16 cellular contexts compared by ENCODE assay signal in genomic region chr10:110421512-110422138, GRCh38.
DNase-seq lines count a peak whose midpoint lies in the region; ATAC-seq and TF ChIP-seq lines count a peak whose summit lies in the region.
"Had no signal": no experiment of that assay in that cellular context is flagged by ENCODE, and none has a peak within 500 bp of the region (broad histone marks: within the 10 kb centered on the region; RNA-seq: fewer than 3 reads in every experiment).

No MANE protein-coding gene starts in this region.

- no peak for ATAC-seq in activated CD8-positive, alpha-beta memory T cell treated with anti-CD3 and anti-CD28 coated beads, Interleukin-2, amount 10 ng/mL, durations not matched to agents 7 days and 5 days
- ATAC-seq in WTC11 (no peak), upper lobe of right lung (no peak)
- ATAC-seq: activated CD4-positive, CD25-positive, alpha-beta regulatory T cell treated with anti-CD3 and anti-CD28 coated beads, Interleukin-2, amount 50 U/mL, for 24 hours had no signal

- H3K36me3 ChIP-seq in KMS-11 (ENCODE audit: insufficient read depth) (no peaks in the 10 kb centered on the region), adrenal gland (replicated peaks in 1 of 2) (no peaks in the 10 kb centered on the region), upper lobe of right lung (no peaks in the 10 kb centered on the region), WERI-Rb-1 (no peaks in the 10 kb centered on the region)

- POLR2A ChIA-PET in WTC11 (lab: Charles Lee), result no interaction called here

- H3K9me3 Mint-ChIP-seq in activated CD8-positive, alpha-beta memory T cell treated with anti-CD3 and anti-CD28 coated beads, Interleukin-2, amount 10 ng/mL, durations not matched to agents 7 days and 5 days (ENCODE audit: low read depth), result no peaks in the 10 kb centered on the region
- H3K9me3 Mint-ChIP-seq in WTC11 (no peaks in the 10 kb centered on the region), progenitor cell of endocrine pancreas (ENCODE audit: low read depth) (no peaks in the 10 kb centered on the region)
- H3K9me3 Mint-ChIP-seq: activated T-cell treated with anti-CD3 and anti-CD28 coated beads, Interleukin-2, amount 50 U/mL, for 24 hours had no signal

- H3K9me3 ChIP-seq in adrenal gland (replicated peaks in 1 of 3) (no peaks in the 10 kb centered on the region), upper lobe of right lung (no peaks in the 10 kb centered on the region), WERI-Rb-1 (ENCODE audit: severe bottlenecking) (no peaks in the 10 kb centered on the region)

- H3K27me3 ChIP-seq in KMS-11 (ENCODE audit: insufficient read depth, low read depth) (no peaks in the 10 kb centered on the region), adrenal gland (no peaks in the 10 kb centered on the region), upper lobe of right lung (no peaks in the 10 kb centered on the region), WERI-Rb-1 (ENCODE audit: insufficient read depth, low read depth, severe bottlenecking) (no peaks in the 10 kb centered on the region)

- H3K4me2 ChIP-seq in KMS-11, result peak overlapping the region; percentile 40

- H3K79me2 ChIP-seq in KMS-11 (ENCODE audit: insufficient read depth, low read depth), result no peaks in the 10 kb centered on the region

- peaks cover 93% of the 10 kb centered on the region for H3K4me1 ChIP-seq in KMS-11 (ENCODE audit: low read depth, poor library complexity, severe bottlenecking)
- H3K4me1 ChIP-seq in adrenal gland (replicated peaks in 1 of 2), result peaks cover 0 to 2% of the 10 kb centered on the region in 2 donors
- H3K4me1 ChIP-seq in upper lobe of right lung, result peaks cover 6% of the 10 kb centered on the region

- DNase-seq in activated CD8-positive, alpha-beta memory T cell treated with anti-CD3 and anti-CD28 coated beads, Interleukin-2, amount 10 ng/mL, durations not matched to agents 7 days and 5 days, result no peak
- no peak for DNase-seq in activated CD8-positive, alpha-beta memory T cell treated with anti-CD3 and anti-CD28 coated beads for 24 hours
- DNase-seq in WTC11 (ENCODE audit: low spot score) (no peak), progenitor cell of endocrine pancreas (ENCODE audit: low spot score, unreplicated experiment) (no peak), adrenal gland (no peak), upper lobe of right lung (no peak), WERI-Rb-1 (no peak)
- DNase-seq: activated T-cell treated with anti-CD3 and anti-CD28 coated beads, Interleukin-2, amount 50 U/mL, for 24 hours; amniotic stem cell; hypothalamus; kidney glomerular epithelial cell; NCI-H226; stimulated activated CD4-positive, alpha-beta T cell treated with anti-CD3 and anti-CD28 coated beads, Interleukin-4, amount 100 ng/mL, for 24 hours had no signal

- H2AFZ ChIP-seq in KMS-11 (ENCODE audit: low read depth), result peak overlapping the region; percentile 24; the same call in 1 of the 2 replicates

- 72 to 80% (median 78%) methylated on average over 3 of the region's 3 CpGs for WGBS in adrenal gland, 4 donors

- TF ChIP-seq CTCF in KMS-11 (conservative IDR thresholded peaks at IDR 0.05; ENCODE audit: low read depth, low read length) (no peak), WTC11 (IDR thresholded peaks at IDR 0.05) (no peak), progenitor cell of endocrine pancreas (IDR thresholded peaks at IDR 0.05; ENCODE audit: unreplicated experiment) (no peak), adrenal gland (IDR thresholded peaks at IDR 0.05) (no peak), upper lobe of right lung (IDR thresholded peaks at IDR 0.05) (no peak), WERI-Rb-1 (IDR thresholded peaks at IDR 0.05; ENCODE audit: low read depth, low read length) (no peak)

- H3K27ac ChIP-seq in KMS-11 (peak overlapping the region; percentile 32; the same call in 1 of the 2 replicates), adrenal gland (no peak overlapping the region), upper lobe of right lung (no peak overlapping the region), WERI-Rb-1 (no peak overlapping the region)
- H3K27ac ChIP-seq: HL-60 had no signal

- peaks cover 82% of the 10 kb centered on the region for H3K4me1 Mint-ChIP-seq in activated CD8-positive, alpha-beta memory T cell treated with anti-CD3 and anti-CD28 coated beads, Interleukin-2, amount 10 ng/mL, durations not matched to agents 7 days and 5 days
- H3K4me1 Mint-ChIP-seq in WTC11 (peaks cover 30% of the 10 kb centered on the region), progenitor cell of endocrine pancreas (ENCODE audit: low read depth) (peaks cover 10% of the 10 kb centered on the region)

- peaks cover 12% of the 10 kb centered on the region for H3K36me3 Mint-ChIP-seq in activated CD8-positive, alpha-beta memory T cell treated with anti-CD3 and anti-CD28 coated beads, Interleukin-2, amount 10 ng/mL, durations not matched to agents 7 days and 5 days
- no peaks in the 10 kb centered on the region for H3K36me3 Mint-ChIP-seq in WTC11
- H3K36me3 Mint-ChIP-seq in progenitor cell of endocrine pancreas (ENCODE audit: insufficient read depth), result no peaks in the 10 kb centered on the region

- H3K9ac ChIP-seq in KMS-11, result peak overlapping the region; percentile 1; the same call in 1 of the 2 replicates

- no peaks in the 10 kb centered on the region for H3K27me3 Mint-ChIP-seq in activated CD8-positive, alpha-beta memory T cell treated with anti-CD3 and anti-CD28 coated beads, Interleukin-2, amount 10 ng/mL, durations not matched to agents 7 days and 5 days
- H3K27me3 Mint-ChIP-seq in WTC11 (ENCODE audit: low read depth), result no peaks in the 10 kb centered on the region; the same call in 1 of the 2 replicates
- no peaks in the 10 kb centered on the region for H3K27me3 Mint-ChIP-seq in progenitor cell of endocrine pancreas
- H3K27me3 Mint-ChIP-seq: activated T-cell treated with anti-CD3 and anti-CD28 coated beads, Interleukin-2, amount 50 U/mL, for 24 hours had no signal

- intact Hi-C loops in adrenal gland (cut with DNase I), result no loop called here
- intact Hi-C loops in upper lobe of right lung (cut with DNase I), result no loop called here

- H3K4me3 ChIP-seq in KMS-11 (IDR thresholded peaks at IDR 0.05; ENCODE audit: insufficient read depth, low read depth, low read length), result no peak overlapping the region
- H3K4me3 ChIP-seq in adrenal gland, result no peak overlapping the region
- no peak overlapping the region for H3K4me3 ChIP-seq in upper lobe of right lung
- H3K4me3 ChIP-seq in WERI-Rb-1 (ENCODE audit: low read depth, low read length), result no peak overlapping the region

- TF ChIP-seq POLR2A in adrenal gland (IDR thresholded peaks at IDR 0.05), result no peak

- H3K4me3 Mint-ChIP-seq in activated CD8-positive, alpha-beta memory T cell treated with anti-CD3 and anti-CD28 coated beads, Interleukin-2, amount 10 ng/mL, durations not matched to agents 7 days and 5 days, result no peak overlapping the region
- H3K4me3 Mint-ChIP-seq in WTC11, result no peak overlapping the region
- H3K4me3 Mint-ChIP-seq in progenitor cell of endocrine pancreas (ENCODE audit: low read depth), result no peak overlapping the region
- H3K4me3 Mint-ChIP-seq: activated T-cell treated with anti-CD3 and anti-CD28 coated beads, Interleukin-2, amount 50 U/mL, for 24 hours had no signal

- peak overlapping the region; percentile 85 for H3K27ac Mint-ChIP-seq in activated CD8-positive, alpha-beta memory T cell treated with anti-CD3 and anti-CD28 coated beads, Interleukin-2, amount 10 ng/mL, durations not matched to agents 7 days and 5 days
- peak overlapping the region; percentile 16; the same call in 1 of the 2 replicates for H3K27ac Mint-ChIP-seq in WTC11
- peak overlapping the region; percentile 25 for H3K27ac Mint-ChIP-seq in progenitor cell of endocrine pancreas

- CTCF ChIA-PET in activated CD8-positive, alpha-beta memory T cell treated with anti-CD3 and anti-CD28 coated beads, Interleukin-2, amount 10 ng/mL, durations not matched to agents 7 days and 5 days (lab: Charles Lee), result interaction anchor here (0.9 to 3.3 kb wide), 2 partner anchors 67 to 77 kb away, joined by 3 to 12 read pairs; no protein-coding TSS in a partner anchor
- CTCF ChIA-PET in WTC11 (lab: Charles Lee), result interaction anchor here (0.7 kb wide), 1 partner anchor 10 kb away, joined by 5 read pairs; no protein-coding TSS in a partner anchor

- H4K20me1 ChIP-seq in KMS-11 (ENCODE audit: insufficient read depth), result no peaks in the 10 kb centered on the region

TF ChIP-seq in WTC11, 78 proteins besides CTCF, POLR2A, EP300 and RAD21:
- TF ChIP-seq SMAD3 (CRISPR knock-in tag; IDR thresholded peaks at IDR 0.05; ENCODE audit: borderline replicate concordance), result no peak

Comparison
In these comparisons a context has a peak if more than half of its experiments do, and no peak if none do; other contexts are left out.
1. H3K27ac Mint-ChIP-seq: peak in every context shown above with its lines; median percentile 85 in activated CD8-positive, alpha-beta memory T cell treated with anti-CD3 and anti-CD28 coated beads, Interleukin-2, amount 10 ng/mL, durations not matched to agents 7 days and 5 days; 25 in progenitor cell of endocrine pancreas; 16 in WTC11.